2 cellular contexts compared by ENCODE assay signal in the genomic region with DNA sequence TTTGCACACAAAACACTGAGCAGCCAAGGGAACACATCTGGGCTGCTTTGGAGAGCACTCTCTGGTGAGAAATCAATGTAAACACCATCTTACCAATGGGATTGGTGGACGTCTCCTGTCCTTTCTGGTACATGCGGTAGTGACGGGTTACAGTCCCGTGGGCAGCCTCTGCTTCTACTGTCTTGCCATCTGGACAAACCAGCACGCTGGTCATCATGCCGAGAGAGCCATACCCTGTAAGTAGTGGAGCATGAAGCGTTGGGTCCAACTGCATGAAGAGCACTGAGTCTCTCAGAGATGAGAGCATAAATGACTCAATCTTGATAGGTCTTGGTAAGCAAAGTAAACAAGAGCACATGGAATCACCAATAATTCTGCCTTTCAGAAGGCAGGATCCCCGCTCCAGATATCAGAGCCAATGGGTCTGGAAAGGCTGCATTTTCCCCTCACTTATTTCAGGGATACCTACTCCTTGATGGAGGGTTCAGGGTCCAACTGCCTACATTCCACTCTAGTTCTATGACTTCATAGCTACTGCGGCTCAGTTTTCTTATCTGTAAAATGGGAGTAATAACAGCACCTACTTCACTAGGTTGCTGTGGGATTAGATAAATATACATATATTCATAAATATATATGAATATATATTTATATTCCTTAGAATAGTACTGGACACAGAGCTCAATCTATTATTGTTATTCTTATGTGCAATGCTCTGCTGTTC.
TF ChIP-seq lines count a peak whose summit lies in the region.

No MANE protein-coding gene starts in this region.

TF ChIP-seq in K562, 482 proteins besides CTCF, POLR2A, EP300 and RAD21:
- TF ChIP-seq CREM (IDR thresholded peaks at IDR 0.05; ENCODE audit: low read depth) (no peak), RBM25 (IDR thresholded peaks at IDR 0.05; ENCODE audit: low read depth, low read length, severe bottlenecking) (peak; percentile 61)

TF ChIP-seq in liver, 16 proteins besides CTCF, POLR2A, EP300 and RAD21:
- no peak for TF ChIP-seq GABPA (IDR thresholded peaks at IDR 0.05 in 1 of 2, conservative IDR thresholded peaks at IDR 0.05 in 1 of 2)
- no peak for TF ChIP-seq FOXA1 (IDR thresholded peaks at IDR 0.05)
- no peak for TF ChIP-seq HNF4G (IDR thresholded peaks at IDR 0.05)
- TF ChIP-seq, protein P1, sequence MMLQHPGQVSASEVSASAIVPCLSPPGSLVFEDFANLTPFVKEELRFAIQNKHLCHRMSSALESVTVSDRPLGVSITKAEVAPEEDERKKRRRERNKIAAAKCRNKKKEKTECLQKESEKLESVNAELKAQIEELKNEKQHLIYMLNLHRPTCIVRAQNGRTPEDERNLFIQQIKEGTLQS (IDR thresholded peaks at IDR 0.05): no peak
- no peak for TF ChIP-seq JUND (IDR thresholded peaks at IDR 0.05)
